Comparison of ENCODE assay signal across 23 cellular contexts in genomic region chr19:2201473-2202148, GRCh38. TPM values are rescaled to one million over a fixed set of nuclear protein-coding genes. Genes with fewer than 3 reads are reported as not detected.
A peak's percentile ranks its signal among the peaks of the same experiment; 100 is the strongest.
DNase-seq lines count a peak whose midpoint lies in the region; ATAC-seq, FAIRE-seq and TF ChIP-seq lines count a peak whose summit lies in the region.
"Had no signal": no experiment of that assay in that cellular context is flagged by ENCODE, and none has a peak within 500 bp of the region (broad histone marks: within the 10 kb centered on the region; RNA-seq: fewer than 3 reads in every experiment).

No MANE protein-coding gene starts in this region.

- peak overlapping the region; percentile 78; the same call in 1 of the 2 replicates for H2AK5ac ChIP-seq in IMR-90 (ENCODE audit: low read depth, low read length)

- DNase-seq in IMR-90, result no peak
- DNase-seq in bronchial epithelial cell (ENCODE audit: low read depth), result peak; percentile 44
- no peak for DNase-seq in colonic mucosa
- DNase-seq in left lung, result no peak
- DNase-seq: activated CD4-positive, alpha-beta T cell treated with anti-CD3 and anti-CD28 coated beads for 4 hours; DMS 273 treated with DMSO at 0.1 percent for 48 hours; glutamatergic neuron; left cardiac atrium; mesenchymal stem cell; NCI-H1105; NCI-H2081; NCI-H82; posterior cingulate gyrus; SHP77; sigmoid colon; stimulated activated CD8-positive, alpha-beta memory T cell treated with anti-CD3 and anti-CD28 coated beads, Interleukin-4, amount 100 ng/mL, for 48 hours; T-helper 1 cell had no signal

- H3K27me3 ChIP-seq in BLaER1, result no peaks in the 10 kb centered on the region
- H3K27me3 ChIP-seq in IMR-90 (ENCODE audit: control insufficient read depth, insufficient read depth, low read length), result no peaks in the 10 kb centered on the region
- H3K27me3 ChIP-seq in bronchial epithelial cell (ENCODE audit: control insufficient read depth, insufficient read depth, low read length), result no peaks in the 10 kb centered on the region
- H3K27me3 ChIP-seq in colonic mucosa, result no peaks in the 10 kb centered on the region
- H3K27me3 ChIP-seq in left lung, result no peaks in the 10 kb centered on the region
- H3K27me3 ChIP-seq: sigmoid colon had no signal

- TF ChIP-seq POLR2A in IMR-90 (IDR thresholded peaks at IDR 0.05; ENCODE audit: low read depth, low read length), result no peak

- peak; percentile 66 for FAIRE-seq in bronchial epithelial cell (lab: Jason Lieb, UNC)

- ATAC-seq in IMR-90 (ENCODE audit: low read depth) (no peak; the same call in 1 of the 2 replicates), left lung (no peak), HG02973 (IDR thresholded peaks at IDR 0.05; ENCODE audit: unreplicated experiment) (no peak), GM21367 (IDR thresholded peaks at IDR 0.05; ENCODE audit: unreplicated experiment) (no peak)
- ATAC-seq: left cardiac atrium had no signal

- no peak overlapping the region for H3K56ac ChIP-seq in IMR-90 (ENCODE audit: extremely low read depth, insufficient read depth, low read length)

- no peak for TF ChIP-seq RAD21 in IMR-90 (IDR thresholded peaks at IDR 0.05; ENCODE audit: low read length)

- H3K9ac ChIP-seq in BLaER1 (peak overlapping the region; percentile 24; the same call in 1 of the 2 replicates), IMR-90 (ENCODE audit: low read depth, low read length) (no peak overlapping the region), colonic mucosa (ENCODE audit: low read depth in 2 of 2, low read length in 2 of 2) (no peak overlapping the region)

- no peak overlapping the region for H3K4ac ChIP-seq in IMR-90 (ENCODE audit: low read depth, low read length)

- H3K4me1 ChIP-seq in BLaER1 (peaks cover 51% of the 10 kb centered on the region), IMR-90 (ENCODE audit: control insufficient read depth, insufficient read depth, low read length) (peaks cover 6% of the 10 kb centered on the region), mesodermal cell (ENCODE audit: control insufficient read depth, insufficient read depth, low read length, poor library complexity, severe bottlenecking) (no peaks in the 10 kb centered on the region), colonic mucosa (no peaks in the 10 kb centered on the region), left lung (no peaks in the 10 kb centered on the region)
- H3K4me1 ChIP-seq: sigmoid colon had no signal

- H3K9me3 ChIP-seq in BLaER1, result no peaks in the 10 kb centered on the region
- no peaks in the 10 kb centered on the region for H3K9me3 ChIP-seq in IMR-90 (ENCODE audit: control insufficient read depth, insufficient read depth, low read length)
- peaks cover 8% of the 10 kb centered on the region for H3K9me3 ChIP-seq in mesodermal cell (ENCODE audit: control insufficient read depth, low read length)
- H3K9me3 ChIP-seq in colonic mucosa, result no peaks in the 10 kb centered on the region
- no peaks in the 10 kb centered on the region for H3K9me3 ChIP-seq in left lung
- H3K9me3 ChIP-seq: sigmoid colon had no signal

- H3K9me1 ChIP-seq in IMR-90 (ENCODE audit: insufficient read depth, low read length), result peaks cover 13% of the 10 kb centered on the region

- H3K79me1 ChIP-seq in IMR-90 (ENCODE audit: low read depth in 1 of 2, low read length in 2 of 2), result peaks cover 20 to 92% of the 10 kb centered on the region in 2 experiments

- no peak overlapping the region for H3K23ac ChIP-seq in IMR-90 (ENCODE audit: low read depth, low read length)

- H2AK9ac ChIP-seq in IMR-90 (replicated peaks; ENCODE audit: low read depth, low read length, poor library complexity), result no peak overlapping the region

- no peak for TF ChIP-seq CTCF in IMR-90 (conservative IDR thresholded peaks at IDR 0.05; ENCODE audit: low read depth, low read length)
- TF ChIP-seq CTCF in bronchial epithelial cell (IDR thresholded peaks at IDR 0.05; ENCODE audit: insufficient read depth, low read length, severe bottlenecking), result no peak
- TF ChIP-seq CTCF in colonic mucosa (IDR thresholded peaks at IDR 0.05), result no peak
- no peak for TF ChIP-seq CTCF in left lung (IDR thresholded peaks at IDR 0.05)

- H3K4me3 ChIP-seq in BLaER1, result no peak overlapping the region
- no peak overlapping the region for H3K4me3 ChIP-seq in IMR-90 (ENCODE audit: insufficient read depth, low read depth, low read length)
- H3K4me3 ChIP-seq in bronchial epithelial cell (ENCODE audit: low read depth, low read length), result no peak overlapping the region
- H3K4me3 ChIP-seq in mesodermal cell (ENCODE audit: extremely low read depth, insufficient read depth, low read length, poor library complexity, severe bottlenecking), result no peak overlapping the region
- no peak overlapping the region for H3K4me3 ChIP-seq in colonic mucosa
- H3K4me3 ChIP-seq in left lung, result no peak overlapping the region
- H3K4me3 ChIP-seq: sigmoid colon had no signal

- dilution Hi-C loops in IMR-90 (cut with HindIII; ENCODE audit: low sequenced_read_pairs, unreplicated experiment), result no loop called here

- H4K91ac ChIP-seq in IMR-90 (ENCODE audit: insufficient read depth, low read depth, low read length), result no peak overlapping the region

- no peak overlapping the region for H4K5ac ChIP-seq in IMR-90 (ENCODE audit: low read depth, low read length)

- H3K36me3 ChIP-seq in BLaER1 (peaks cover 94% of the 10 kb centered on the region), IMR-90 (ENCODE audit: control insufficient read depth, insufficient read depth, low read length) (peaks cover 42% of the 10 kb centered on the region), bronchial epithelial cell (ENCODE audit: control insufficient read depth, insufficient read depth, low read length) (peaks cover 13% of the 10 kb centered on the region), mesodermal cell (ENCODE audit: control insufficient read depth, insufficient read depth, low read length) (peaks cover 60% of the 10 kb centered on the region), colonic mucosa (peaks cover 5% of the 10 kb centered on the region), left lung (peaks cover 0 to 81% of the 10 kb centered on the region in 2 donors)

- H3K18ac ChIP-seq in IMR-90 (ENCODE audit: low read depth, low read length), result no peak overlapping the region

- no peak overlapping the region for H3K4me2 ChIP-seq in BLaER1
- no peak overlapping the region for H3K4me2 ChIP-seq in IMR-90 (ENCODE audit: low read depth, low read length)

- no peak overlapping the region for H2BK15ac ChIP-seq in IMR-90 (ENCODE audit: low read depth, low read length)

- no peak overlapping the region for H4K8ac ChIP-seq in IMR-90 (ENCODE audit: low read depth in 2 of 2, low read length in 2 of 2)

- peaks cover 100% of the 10 kb centered on the region for H4K20me1 ChIP-seq in BLaER1
- peaks cover 45% of the 10 kb centered on the region for H4K20me1 ChIP-seq in IMR-90 (ENCODE audit: insufficient read depth, low read length)

- CTCF ChIA-PET in IMR-90 (lab: Yijun Ruan, JAX), result no interaction called here

- in situ Hi-C loops in IMR-90 (cut with MboI; ENCODE audit: low sequenced_read_pairs), result no loop called here

- H3K14ac ChIP-seq in IMR-90 (replicated peaks; ENCODE audit: low read depth, low read length), result no peak overlapping the region

- no peak overlapping the region for H2BK120ac ChIP-seq in IMR-90 (ENCODE audit: low read depth, low read length)

- POLR2A ChIA-PET in IMR-90 (lab: Charles Lee; ENCODE audit: unreplicated experiment), result no interaction called here

- H2AFZ ChIP-seq in IMR-90 (replicated peaks; ENCODE audit: low read length, poor library complexity), result no peak overlapping the region

- no peak overlapping the region for H2BK5ac ChIP-seq in IMR-90 (ENCODE audit: low read depth, low read length, poor library complexity, severe bottlenecking)

- H2BK20ac ChIP-seq in IMR-90 (ENCODE audit: low read depth, low read length), result no peak overlapping the region

- intact Hi-C loops in IMR-90 (cut with micrococcal nuclease) (no loop called here), colonic mucosa (cut with DNase I) (no loop called here), left lung (cut with DNase I) (no loop called here)

- WGBS in IMR-90 (ENCODE audit: extremely low coverage in 2 of 2, insufficient read length in 1 of 2), 2 experiments, result 98% methylated on average over 7 of the region's 21 CpGs; no CpG with 5 or more reads in 1 of the 2 experiments
- WGBS in mesodermal cell (ENCODE audit: insufficient coverage in 2 of 2), 2 experiments, result 95% methylated on average over 18 to 21 of the region's 21 CpGs

- BruUV-seq in IMR-90 (replicated peaks; lab: Mats Ljungman, UMichigan), result no TSS peak

- peak overlapping the region; percentile 46; the same call in 1 of the 2 replicates for H3K27ac ChIP-seq in BLaER1
- H3K27ac ChIP-seq in IMR-90 (ENCODE audit: insufficient read depth, low read length), result no peak overlapping the region
- peak overlapping the region; percentile 89 for H3K27ac ChIP-seq in mesodermal cell (ENCODE audit: low read depth, low read length, severe bottlenecking)
- H3K27ac ChIP-seq in colonic mucosa, result no peak overlapping the region
- no peak overlapping the region for H3K27ac ChIP-seq in left lung
- H3K27ac ChIP-seq: C4-2B, sigmoid colon had no signal

RNA-seq across cellular contexts. Expression of gene PLEKHJ1, which starts 34.5 kb away (rescaled TPM):
- 31.7 and 33.1 TPM in 2 replicates for total RNA-seq in IMR-90 (2012; rRNA removed)
- polyA plus RNA-seq in IMR-90 (2012; rRNA removed), result 62.8 and 69.8 TPM in 2 replicates
- polyA plus RNA-seq in IMR-90 (2012; cell fraction: cytosol; rRNA removed), result 88.7 and 101 TPM in 2 replicates
- 146 and 214 TPM in 2 replicates for polyA plus RNA-seq in IMR-90 (2012; cell fraction: nucleus; rRNA removed; ENCODE audit: low replicate concordance)
- 49.3 and 59.8 TPM in 2 replicates for total RNA-seq in bronchial epithelial cell
- polyA plus RNA-seq in mesodermal cell (2013, experiment 1 of 2), result 74.4 TPM
- polyA plus RNA-seq in mesodermal cell (2013, experiment 2 of 2), result 68.4 TPM
- 100 to 1,000 TPM; 176 to 238 TPM for total RNA-seq in colonic mucosa
- 10 to 100 TPM; 61.1 to 74.4 TPM for total RNA-seq in left lung

RNA-seq across cellular contexts. Expression of gene SF3A2, which starts 35.0 kb away (rescaled TPM):
- 4.8 and 7.5 TPM in 2 replicates for total RNA-seq in IMR-90 (2012; rRNA removed)
- polyA plus RNA-seq in IMR-90 (2012; rRNA removed), result 29.8 and 34.5 TPM in 2 replicates
- polyA plus RNA-seq in IMR-90 (2012; cell fraction: cytosol; rRNA removed), result 18.6 and 34.5 TPM in 2 replicates
- 82.8 and 174 TPM in 2 replicates for polyA plus RNA-seq in IMR-90 (2012; cell fraction: nucleus; rRNA removed; ENCODE audit: low replicate concordance)
- 24.2 and 25.1 TPM in 2 replicates for total RNA-seq in bronchial epithelial cell
- polyA plus RNA-seq in mesodermal cell (2013, experiment 1 of 2), result 115 TPM
- polyA plus RNA-seq in mesodermal cell (2013, experiment 2 of 2), result 92.3 TPM
- total RNA-seq in colonic mucosa, result 10 to 100 TPM; 60.9 to 99.8 TPM
- 10 to 100 TPM; 50.1 to 57.8 TPM for total RNA-seq in left lung

RNA-seq across cellular contexts. Expression of gene DOT1L, which starts 37.9 kb away (rescaled TPM):
- total RNA-seq in IMR-90 (2012; rRNA removed) (2.5 TPM in 2 replicates), bronchial epithelial cell (3.7 and 5.2 TPM in 2 replicates), colonic mucosa (10 to 100 TPM; 31.5 to 52.0 TPM), left lung (10 to 100 TPM; 28.9 to 43.0 TPM)
- 12.6 and 22.0 TPM in 2 replicates for polyA plus RNA-seq in IMR-90 (2012; rRNA removed)
- 10.1 and 10.4 TPM in 2 replicates for polyA plus RNA-seq in IMR-90 (2012; cell fraction: cytosol; rRNA removed)
- polyA plus RNA-seq in IMR-90 (2012; cell fraction: nucleus; rRNA removed; ENCODE audit: low replicate concordance), result 43.0 and 136 TPM in 2 replicates
- 29.1 TPM for polyA plus RNA-seq in mesodermal cell (2013, experiment 1 of 2)
- 23.9 TPM for polyA plus RNA-seq in mesodermal cell (2013, experiment 2 of 2)

RNA-seq across cellular contexts. Expression of gene AMH, which starts 47.5 kb away (rescaled TPM):
- total RNA-seq in IMR-90 (2012; rRNA removed), result under 0.01 TPM in 1 of 2 replicates, not detected in the other
- polyA plus RNA-seq in IMR-90 (2012; rRNA removed), result 0.86 and 1.5 TPM in 2 replicates
- 0.06 and 0.22 TPM in 2 replicates for polyA plus RNA-seq in IMR-90 (2012; cell fraction: cytosol; rRNA removed)
- 9.1 and 40.5 TPM in 2 replicates for polyA plus RNA-seq in IMR-90 (2012; cell fraction: nucleus; rRNA removed; ENCODE audit: low replicate concordance)
- total RNA-seq in bronchial epithelial cell, result 0.26 and 0.38 TPM in 2 replicates
- polyA plus RNA-seq in mesodermal cell (2013, experiment 1 of 2), result 3.2 TPM
- polyA plus RNA-seq in mesodermal cell (2013, experiment 2 of 2), result 1.8 TPM
- total RNA-seq in colonic mucosa, result 1 to 10 TPM in 1 of 2 donors, under 1 TPM in 1; 0.90 to 5.1 TPM
- 1 to 10 TPM; 1.1 TPM for total RNA-seq in left lung
- total RNA-seq: urinary bladder had no signal

RNA-seq across cellular contexts. Expression of gene AP3D1, which starts 50.2 kb away (rescaled TPM):
- total RNA-seq in IMR-90 (2012; rRNA removed), result 75.3 and 76.1 TPM in 2 replicates
- 129 and 132 TPM in 2 replicates for polyA plus RNA-seq in IMR-90 (2012; rRNA removed)
- 112 and 149 TPM in 2 replicates for polyA plus RNA-seq in IMR-90 (2012; cell fraction: cytosol; rRNA removed)
- 165 and 397 TPM in 2 replicates for polyA plus RNA-seq in IMR-90 (2012; cell fraction: nucleus; rRNA removed; ENCODE audit: low replicate concordance)
- 72.1 and 78.3 TPM in 2 replicates for total RNA-seq in bronchial epithelial cell
- 113 TPM for polyA plus RNA-seq in mesodermal cell (2013, experiment 1 of 2)
- 104 TPM for polyA plus RNA-seq in mesodermal cell (2013, experiment 2 of 2)
- total RNA-seq in colonic mucosa, result 100 to 1,000 TPM; 105 to 137 TPM
- 100 to 1,000 TPM; 109 to 128 TPM for total RNA-seq in left lung

Comparison
In these comparisons a context has a peak if more than half of its experiments do, and no peak if none do; other contexts are left out.
1. H3K27ac ChIP-seq: peak in BLaER1 (single experiment) and mesodermal cell (single experiment); none in IMR-90 (single experiment), colonic mucosa (single experiment) and left lung (0 of 2).